1 cellular context compared by ENCODE assay signal in genomic region chr9:121398374-121398773, GRCh38.
TF ChIP-seq lines count a peak whose summit lies in the region.

No MANE protein-coding gene starts in this region.

TF ChIP-seq in IMR-90, 13 proteins besides CTCF, POLR2A, EP300 and RAD21 (continued from another document):
- TF ChIP-seq MAFK (IDR thresholded peaks at IDR 0.05; ENCODE audit: low read depth, low read length) = peak; percentile 44; the same call in 1 of the 2 replicates
